Comparison of ENCODE assay signal across 17 cellular contexts in genomic region chr3:26840272-26840870, GRCh38.
DNase-seq lines count a peak whose midpoint lies in the region; ATAC-seq and TF ChIP-seq lines count a peak whose summit lies in the region.
"Had no signal": no experiment of that assay in that cellular context is flagged by ENCODE, and none has a peak within 500 bp of the region (broad histone marks: within the 10 kb centered on the region; RNA-seq: fewer than 3 reads in every experiment).

No MANE protein-coding gene starts in this region.

- TF ChIP-seq POLR2A in body of pancreas (IDR thresholded peaks at IDR 0.05), result no peak

- DNase-seq in cardiac muscle cell (ENCODE audit: low read depth in 1 of 2, low spot score in 1 of 2) (peak in 1 of 2 donors; percentile 32), Right ventricle myocardium superior (no peak), body of pancreas (no peak), mucosa of gallbladder (ENCODE audit: low spot score) (peak; percentile 60), retina (peak; percentile 59), GM13977 (ENCODE audit: low spot score) (no peak), NCI-H526 (lab: John Stamatoyannopoulos, UW) (no peak)
- DNase-seq in activated CD4-positive, alpha-beta T cell treated with anti-CD3 and anti-CD28 coated beads for 48 hours, result no peak
- DNase-seq: GDM1, KBM-7, NCI-H1105 treated with DMSO at 0.1 percent for 48 hours, NCI-H1694 treated with DMSO at 0.1 percent for 48 hours, NCI-H2107, NCI-H226, NCI-H524 had no signal

- H3K27me3 ChIP-seq in cardiac muscle cell (no peaks in the 10 kb centered on the region), body of pancreas (no peaks in the 10 kb centered on the region)

- WGBS in body of pancreas, 2 donors, result 17 to 25% methylated on average over 1 of the region's 1 CpG

- H3K9me3 ChIP-seq in cardiac muscle cell (ENCODE audit: low read depth) (no peaks in the 10 kb centered on the region), body of pancreas (no peaks in the 10 kb centered on the region)

- H3K4me3 ChIP-seq in cardiac muscle cell (no peak overlapping the region), body of pancreas (no peak overlapping the region)
- H3K4me3 ChIP-seq: SK-N-MC had no signal

- H3K36me3 ChIP-seq in cardiac muscle cell, result no peaks in the 10 kb centered on the region
- no peaks in the 10 kb centered on the region for H3K36me3 ChIP-seq in body of pancreas (replicated peaks in 1 of 2; ENCODE audit: insufficient read depth in 1 of 2, low read depth in 2 of 2)

- H3K4me1 ChIP-seq in cardiac muscle cell (ENCODE audit: low read depth), result peaks cover 50% of the 10 kb centered on the region
- no peaks in the 10 kb centered on the region for H3K4me1 ChIP-seq in body of pancreas

- intact Hi-C loops in Right ventricle myocardium superior (cut with DNase I) (no loop called here), body of pancreas (cut with DNase I) (no loop called here)

- ATAC-seq in Right ventricle myocardium superior (ENCODE audit: poor library complexity), result no peak
- ATAC-seq in body of pancreas, result peak; percentile 38

- in situ Hi-C loops in GM13977 (cut with MboI; ENCODE audit: low pct_unique_long_range_greater_than_20kb, low sequenced_read_pairs, unreplicated experiment), result no loop called here

- peak overlapping the region; percentile 59 for H3K27ac ChIP-seq in cardiac muscle cell
- H3K27ac ChIP-seq in body of pancreas, result no peak overlapping the region
- H3K27ac ChIP-seq: 22Rv1, SK-N-MC had no signal

- TF ChIP-seq CTCF in cardiac muscle cell (IDR thresholded peaks at IDR 0.05; ENCODE audit: low read depth, low read length) (no peak), body of pancreas (IDR thresholded peaks at IDR 0.05) (no peak), GM13977 (IDR thresholded peaks at IDR 0.05; ENCODE audit: extremely low read depth, insufficient read depth, missing control alignments) (no peak)

Comparison
In these comparisons a context has a peak if more than half of its experiments do, and no peak if none do; other contexts are left out.
1. DNase-seq: peak in mucosa of gallbladder (single experiment) and retina (single experiment); none in Right ventricle myocardium superior (single experiment), body of pancreas (0 of 4), GM13977 (single experiment), activated CD4-positive, alpha-beta T cell treated with anti-CD3 and anti-CD28 coated beads for 48 hours (single experiment) and NCI-H526 (0 of 2).